In genomic region chr5:140346348-140347221, GRCh38 we compare ENCODE assay signal across 8 cellular contexts. TPM values are rescaled to one million over a fixed set of nuclear protein-coding genes. Genes with fewer than 3 reads are reported as not detected.
DNase-seq lines count a peak whose midpoint lies in the region; ATAC-seq, FAIRE-seq and TF ChIP-seq lines count a peak whose summit lies in the region.

Gene HBEGF (minus strand): TSS chr5:140346603. CDS start chr5:140346328, 275 bp downstream.

- H3K9me3 ChIP-seq in kidney (ENCODE audit: control insufficient read depth in 1 of 2, low read length in 2 of 2) = no peaks in the 10 kb centered on the region

- DNase-seq in NCI-H2196 (lab: John Stamatoyannopoulos, UW; ENCODE audit: unreplicated experiment) (peak; percentile 87), choroid plexus epithelial cell (ENCODE audit: low read depth) (peak; percentile 66), kidney (peak; percentile 94)
- DNase-seq in stimulated activated CD4-positive, alpha-beta T cell treated with anti-CD3 and anti-CD28 coated beads, Interleukin-12 subunit alpha, Interleukin-12 subunit beta, amount 100 ng/mL, for 4 hours = peak; percentile 53

- no peak for TF ChIP-seq POLR2A in GM18505 (IDR thresholded peaks at IDR 0.05; ENCODE audit: borderline replicate concordance, extremely low read depth, insufficient read depth, insufficient read length)

- peaks cover 6 to 21% of the 10 kb centered on the region in 2 donors for H3K4me1 ChIP-seq in kidney (ENCODE audit: control insufficient read depth in 1 of 2, insufficient read depth in 1 of 2, low read depth in 1 of 2, low read length in 2 of 2)

- H3K27ac ChIP-seq in 22Rv1 (peak within 1 kb of the TSS; percentile 70), kidney (ENCODE audit: low read depth in 2 of 2, low read length in 2 of 2) (peak within 1 kb of the TSS; percentile 66 to 69)

- intact Hi-C loops in kidney (cut with DNase I) = loop anchor here (5.0 kb wide), 1 partner anchor 99 kb away; no protein-coding TSS in a partner anchor

- FAIRE-seq in kidney (lab: Jason Lieb, UNC) = no peak

- H3K4me3 ChIP-seq in WI38 (ENCODE audit: low read depth, low read length) (peak within 1 kb of the TSS; percentile 60), choroid plexus epithelial cell (ENCODE audit: low read depth, low read length) (peak within 1 kb of the TSS; percentile 74), kidney (ENCODE audit: low read length in 2 of 2) (peak within 1 kb of the TSS; percentile 65 to 69)

- TF ChIP-seq CTCF in 22Rv1 (IDR thresholded peaks at IDR 0.05) (peak; percentile 77), WI38 (IDR thresholded peaks at IDR 0.05; ENCODE audit: low read depth, low read length) (peak; percentile 23; the same call in 1 of the 2 replicates), choroid plexus epithelial cell (conservative IDR thresholded peaks at IDR 0.05; ENCODE audit: low read depth, low read length) (peak; percentile 53), kidney (IDR thresholded peaks at IDR 0.05; ENCODE audit: borderline replicate concordance, extremely low read depth, insufficient read depth) (peak; percentile 39)

- ATAC-seq in GM18505 (IDR thresholded peaks at IDR 0.05; ENCODE audit: unreplicated experiment) = peak; percentile 76
- ATAC-seq in HG02884 (IDR thresholded peaks at IDR 0.05; ENCODE audit: unreplicated experiment) = peak; percentile 83

- peaks cover 0 to under 1% of the 10 kb centered on the region in 2 donors for H3K36me3 ChIP-seq in kidney (ENCODE audit: control insufficient read depth in 1 of 2, insufficient read depth in 2 of 2, low read length in 2 of 2)

- H3K9ac ChIP-seq in kidney (ENCODE audit: low read length in 2 of 2) = peak within 1 kb of the TSS; percentile 29 to 57

RNA-seq across cellular contexts. Expression of gene HBEGF, which starts in this region (rescaled TPM):
- 7.8 TPM for total RNA-seq in kidney
- polyA plus RNA-seq in kidney (ENCODE audit: insufficient read depth, low read depth, low replicate concordance) = 6.0 TPM

Comparison
In these comparisons a context has a peak if more than half of its experiments do, and no peak if none do; other contexts are left out.
1. Peak in every context shown above with its lines: DNase-seq, ATAC-seq, H3K4me3 ChIP-seq and H3K27ac ChIP-seq.
2. CTCF ChIP-seq: peak in every context shown above with its lines; median percentile 77 in 22Rv1; 53 in choroid plexus epithelial cell; 39 in kidney; 23 in WI38.